10 cellular contexts compared by ENCODE assay signal in the genomic region with DNA sequence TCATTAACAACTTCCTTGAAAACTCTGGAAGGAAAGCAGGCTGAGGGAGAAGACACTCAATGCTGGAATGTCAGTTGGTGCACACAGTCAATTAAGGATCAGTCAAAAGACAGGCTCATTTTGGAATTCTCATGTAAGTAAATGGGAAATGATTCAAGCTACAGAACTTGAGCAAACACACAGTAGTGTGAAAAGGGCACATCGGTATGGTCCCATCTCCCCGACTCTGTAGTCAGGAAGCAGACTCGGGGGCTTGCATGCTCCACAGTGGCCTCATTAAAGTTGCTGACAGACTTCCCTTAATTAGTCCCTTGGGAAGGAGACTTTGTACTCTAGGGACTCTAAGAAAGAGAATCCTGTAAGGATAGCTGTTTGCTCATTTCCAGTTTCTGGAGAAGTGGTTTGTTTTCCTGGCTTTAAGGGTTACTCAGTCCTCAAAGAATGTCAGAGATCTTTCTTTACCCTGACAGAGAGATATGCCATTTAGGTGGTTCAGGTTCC.
DNase-seq lines count a peak whose midpoint lies in the region; ATAC-seq and TF ChIP-seq lines count a peak whose summit lies in the region.
"Had no signal": no experiment of that assay in that cellular context is flagged by ENCODE, and none has a peak within 500 bp of the region (broad histone marks: within the 10 kb centered on the region; RNA-seq: fewer than 3 reads in every experiment).

No MANE protein-coding gene starts in this region.

- no peaks in the 10 kb centered on the region for H3K27me3 ChIP-seq in right cardiac atrium (ENCODE audit: control insufficient read depth, insufficient read depth)
- no peaks in the 10 kb centered on the region for H3K27me3 ChIP-seq in psoas muscle (ENCODE audit: insufficient read depth in 3 of 3, low read length in 2 of 3)

- intact Hi-C loops in right cardiac atrium (cut with DNase I) (no loop called here), psoas muscle (cut with DNase I) (no loop called here)

- no peak overlapping the region for H3K4me3 ChIP-seq in epithelial cell of esophagus (ENCODE audit: low read length)
- H3K4me3 ChIP-seq in right cardiac atrium (ENCODE audit: low read length), result no peak overlapping the region
- no peak overlapping the region for H3K4me3 ChIP-seq in psoas muscle

- H3K27ac ChIP-seq in right cardiac atrium (ENCODE audit: low read length), result no peak overlapping the region
- no peak overlapping the region for H3K27ac ChIP-seq in psoas muscle

- H3K9me3 ChIP-seq in right cardiac atrium (ENCODE audit: control insufficient read depth, low read length) (no peaks in the 10 kb centered on the region), psoas muscle (no peaks in the 10 kb centered on the region)

- no peaks in the 10 kb centered on the region for H3K36me3 ChIP-seq in psoas muscle (ENCODE audit: insufficient read depth in 1 of 2, low read depth in 1 of 2)

- ATAC-seq in HG02884 (IDR thresholded peaks at IDR 0.05; ENCODE audit: unreplicated experiment), result no peak
- ATAC-seq in right cardiac atrium, result no peak
- ATAC-seq in psoas muscle, result no peak
- ATAC-seq in GM21528 (IDR thresholded peaks at IDR 0.05; ENCODE audit: low FRiP score, unreplicated experiment), result no peak
- ATAC-seq: T-helper 17 cell had no signal

- peak; percentile 71 for DNase-seq in GM03348 (ENCODE audit: low spot score)
- DNase-seq in NCI-H460 (ENCODE audit: extremely low read depth, low read depth), result peak; percentile 33
- peak; percentile 17 for DNase-seq in epithelial cell of esophagus (ENCODE audit: low read depth)
- DNase-seq in myocyte (ENCODE audit: low read depth), result peak; percentile 65
- no peak for DNase-seq in right cardiac atrium
- no peak for DNase-seq in psoas muscle
- DNase-seq: activated T-cell treated with anti-CD3 and anti-CD28 coated beads for 4 hours, T-helper 17 cell had no signal

- WGBS in right cardiac atrium, result 32% methylated on average over 3 of the region's 3 CpGs
- 49 to 70% (median 51%) methylated on average over 3 of the region's 3 CpGs for WGBS in psoas muscle, 3 donors

- no peaks in the 10 kb centered on the region for H3K4me1 ChIP-seq in right cardiac atrium (ENCODE audit: control insufficient read depth, insufficient read depth, low read length)
- peaks cover 8% of the 10 kb centered on the region for H3K4me1 ChIP-seq in psoas muscle

- TF ChIP-seq CTCF in epithelial cell of esophagus (IDR thresholded peaks at IDR 0.05; ENCODE audit: insufficient read depth, low read depth, low read length, missing control alignments) (no peak), psoas muscle (IDR thresholded peaks at IDR 0.05) (no peak)

Comparison
In these comparisons a context has a peak if more than half of its experiments do, and no peak if none do; other contexts are left out.
1. DNase-seq: peak in GM03348 (single experiment), NCI-H460 (single experiment), epithelial cell of esophagus (single experiment) and myocyte (single experiment); none in right cardiac atrium (0 of 3) and psoas muscle (0 of 2).